In the genomic region with DNA sequence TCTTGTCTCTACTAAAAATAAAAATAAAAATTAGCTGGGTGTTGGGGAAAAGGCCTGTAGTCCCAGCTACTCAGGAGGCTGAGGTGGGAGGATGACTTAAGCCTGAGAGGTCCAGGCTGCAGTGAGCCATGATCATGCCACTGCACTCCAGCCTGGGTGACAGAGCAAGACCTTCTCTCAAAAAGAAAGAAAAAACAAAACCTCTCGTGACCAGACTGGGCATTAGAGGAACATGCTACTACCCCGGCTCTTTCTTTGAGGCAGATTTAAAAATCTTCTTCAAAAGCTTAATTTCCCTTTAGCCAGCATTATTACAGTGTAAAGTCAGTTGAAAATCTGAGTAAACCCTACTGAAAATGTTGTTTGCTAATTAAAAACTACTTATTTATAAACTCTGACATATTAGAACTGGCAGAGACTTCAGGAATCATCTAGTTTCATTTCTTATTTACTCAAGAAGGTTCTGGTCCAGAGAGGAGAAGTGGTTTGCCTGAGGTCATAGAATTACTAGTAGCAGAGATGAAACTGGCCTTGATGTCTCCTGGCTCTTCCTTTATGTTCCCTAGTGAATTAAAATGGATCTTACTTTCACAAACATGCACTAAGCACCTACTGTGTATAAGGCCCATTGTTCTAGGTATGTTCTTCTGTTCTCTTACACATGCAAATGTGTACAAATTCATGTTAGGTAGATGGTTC, we compare ENCODE assay signal across 33 cellular contexts. TPM values are rescaled to one million over a fixed set of nuclear protein-coding genes. Genes with fewer than 3 reads are reported as not detected.
"Had no signal": no experiment of that assay in that cellular context is flagged by ENCODE, and none has a peak within 500 bp of the region (broad histone marks: within the 10 kb centered on the region; RNA-seq: fewer than 3 reads in every experiment).

No MANE protein-coding gene starts in this region.

- FAIRE-seq: colon, urothelium cell line had no signal

- H3K9me3 ChIP-seq: adrenal gland, body of pancreas, esophagus squamous epithelium, testis, transverse colon had no signal

- H3K27ac ChIP-seq: adrenal gland, esophagus squamous epithelium, neural progenitor cell, testis, transverse colon, WERI-Rb-1 had no signal

- H3K36me3 ChIP-seq: adrenal gland, esophagus squamous epithelium, neural progenitor cell, transverse colon, WERI-Rb-1 had no signal

- H3K9ac ChIP-seq: neural progenitor cell had no signal

- H3K4me3 ChIP-seq: adrenal gland, body of pancreas, esophagus squamous epithelium, neural progenitor cell, testis, transverse colon had no signal

- ATAC-seq: body of pancreas; left cardiac atrium; natural killer cell; right cardiac atrium; stimulated activated naive CD8-positive, alpha-beta T cell treated with anti-CD3 and anti-CD28 coated beads, Interleukin-15, Interleukin-2, amounts not matched to agents 100 U/mL and 50 U/mL, for 24 hours had no signal

- H3K4me1 ChIP-seq: adrenal gland, body of pancreas, esophagus squamous epithelium, neural progenitor cell, testis, transverse colon had no signal

- H2AFZ ChIP-seq: neural progenitor cell had no signal

- DNase-seq: activated CD4-positive, alpha-beta memory T cell treated with anti-CD3 and anti-CD28 coated beads for 36 hours; activated CD4-positive, alpha-beta T cell treated with anti-CD3 and anti-CD28 coated beads, Interleukin-2, amount 10 ng/mL, durations not matched to agents 24 days and 14 days; activated CD4-positive, CD25-positive, alpha-beta regulatory T cell treated with anti-CD3 and anti-CD28 coated beads, Interleukin-2, amount 50 U/mL, for 72 hours; activated CD8-positive, alpha-beta memory T cell treated with anti-CD3 and anti-CD28 coated beads, Interleukin-2, amount 50 U/mL, for 4 hours; activated effector memory CD4-positive, alpha-beta T cell treated with anti-CD3 and anti-CD28 coated beads, Interleukin-2, amount 50 U/mL, for 16 hours; activated naive CD4-positive, alpha-beta T cell treated with anti-CD3 and anti-CD28 coated beads for 36 hours; activated naive CD8-positive, alpha-beta T cell treated with anti-CD3 and anti-CD28 coated beads for 36 hours; activated T-cell treated with anti-CD3 and anti-CD28 coated beads, Interleukin-2, amount 50 U/mL, for 1 hour; adrenal gland; body of pancreas; dermis blood vessel endothelial cell; effector CD4-positive, alpha-beta T cell; esophagus squamous epithelium; foreskin melanocyte; islet precursor cell; left cardiac atrium; mammary epithelial cell; midbrain; natural killer cell; occipital lobe; posterior cingulate gyrus; right cardiac atrium; stimulated activated CD4-positive, alpha-beta T cell treated with anti-CD3 and anti-CD28 coated beads, Interleukin-2, amount 100 ng/mL, for 48 hours; stimulated activated naive CD8-positive, alpha-beta T cell treated with anti-CD3 and anti-CD28 coated beads, Interleukin-15, Interleukin-2, amounts not matched to agents 100 U/mL and 50 U/mL, for 24 hours; T-helper 9 cell; testis; transverse colon; WERI-Rb-1 had no signal

- H3K27me3 ChIP-seq: adrenal gland, body of pancreas, esophagus squamous epithelium, neural progenitor cell, testis, transverse colon had no signal

- H3K4me2 ChIP-seq: neural progenitor cell had no signal

RNA-seq across cellular contexts. Expression of a gene that starts 11.5 kb away (rescaled TPM):
- total RNA-seq: activated CD4-positive, alpha-beta memory T cell treated with anti-CD3 and anti-CD28 coated beads for 36 hours; activated CD4-positive, alpha-beta T cell treated with anti-CD3 and anti-CD28 coated beads, Interleukin-2, amount 10 ng/mL, durations not matched to agents 24 days and 14 days; activated CD8-positive, alpha-beta memory T cell treated with anti-CD3 and anti-CD28 coated beads for 36 hours; activated naive CD4-positive, alpha-beta T cell treated with anti-CD3 and anti-CD28 coated beads for 36 hours; activated naive CD8-positive, alpha-beta T cell treated with anti-CD3 and anti-CD28 coated beads for 36 hours; activated T-helper 1 cell treated with anti-CD3 and anti-CD28 coated beads, Interleukin-12 subunit alpha, Interleukin-12 subunit beta, Interleukin-2, Interleukin-4 antibody, amounts not matched to agents 30 ng/mL and 10 ng/mL and 1 ng/mL, durations not matched to agents 14 hours and 24 hours and 36 hours; dermis blood vessel endothelial cell; esophagus squamous epithelium; mammary epithelial cell; natural killer cell had no signal
- polyA plus RNA-seq: mammary epithelial cell had no signal
